Comparison of ENCODE assay signal across 20 cellular contexts in genomic region chr9:107387401-107387800, GRCh38.
DNase-seq lines count a peak whose midpoint lies in the region; ATAC-seq and TF ChIP-seq lines count a peak whose summit lies in the region.
"Had no signal": no experiment of that assay in that cellular context is flagged by ENCODE, and none has a peak within 500 bp of the region (broad histone marks: within the 10 kb centered on the region; RNA-seq: fewer than 3 reads in every experiment).

No MANE protein-coding gene starts in this region.

- peaks cover 40% of the 10 kb centered on the region for H3K4me1 Mint-ChIP-seq in MCF 10A (ENCODE audit: insufficient read depth, unreplicated experiment)
- H3K4me1 Mint-ChIP-seq: activated naive CD8-positive, alpha-beta T cell treated with anti-CD3 and anti-CD28 coated beads for 36 hours; immature natural killer cell; naive B cell; stimulated activated effector memory CD8-positive, alpha-beta T cell treated with anti-CD3 and anti-CD28 coated beads, Interleukin-12 subunit alpha, Interleukin-12 subunit beta, amount 100 ng/mL, for 72 hours had no signal

- H3K4me3 Mint-ChIP-seq in MCF 10A (ENCODE audit: unreplicated experiment) = peak overlapping the region; percentile 13
- H3K4me3 Mint-ChIP-seq: activated naive CD8-positive, alpha-beta T cell treated with anti-CD3 and anti-CD28 coated beads for 36 hours; immature natural killer cell; naive B cell; stimulated activated effector memory CD8-positive, alpha-beta T cell treated with anti-CD3 and anti-CD28 coated beads, Interleukin-12 subunit alpha, Interleukin-12 subunit beta, amount 100 ng/mL, for 72 hours had no signal

- in situ Hi-C loops in G401 (cut with HindIII; ENCODE audit: low sequenced_read_pairs) = no loop called here

- TF ChIP-seq CTCF in MCF 10A (IDR thresholded peaks at IDR 0.05; ENCODE audit: unreplicated experiment) = no peak

- H3K27me3 Mint-ChIP-seq in MCF 10A (ENCODE audit: insufficient read depth, unreplicated experiment) = no peaks in the 10 kb centered on the region
- H3K27me3 Mint-ChIP-seq: activated naive CD8-positive, alpha-beta T cell treated with anti-CD3 and anti-CD28 coated beads for 36 hours had no signal

- H3K27ac Mint-ChIP-seq in MCF 10A (ENCODE audit: low read depth, unreplicated experiment) = peak overlapping the region; percentile 52
- H3K27ac Mint-ChIP-seq: activated naive CD8-positive, alpha-beta T cell treated with anti-CD3 and anti-CD28 coated beads for 36 hours; immature natural killer cell; naive B cell; stimulated activated effector memory CD8-positive, alpha-beta T cell treated with anti-CD3 and anti-CD28 coated beads, Interleukin-12 subunit alpha, Interleukin-12 subunit beta, amount 100 ng/mL, for 72 hours had no signal

- no peaks in the 10 kb centered on the region for H3K9me3 Mint-ChIP-seq in MCF 10A (ENCODE audit: unreplicated experiment)
- H3K9me3 Mint-ChIP-seq: activated naive CD8-positive, alpha-beta T cell treated with anti-CD3 and anti-CD28 coated beads for 36 hours; immature natural killer cell; naive B cell; stimulated activated effector memory CD8-positive, alpha-beta T cell treated with anti-CD3 and anti-CD28 coated beads, Interleukin-12 subunit alpha, Interleukin-12 subunit beta, amount 100 ng/mL, for 72 hours had no signal

- CTCF ChIA-PET in MCF 10A (lab: Yijun Ruan, JAX) = interaction anchor here (0.6 to 1.2 kb wide), 5 partner anchors 10 to 1700 kb away, joined by 3 to 6 read pairs (median 4); no protein-coding TSS in a partner anchor

- ATAC-seq in left ventricle myocardium superior = peak; percentile 60
- ATAC-seq: activated CD4-positive, CD25-positive, alpha-beta regulatory T cell treated with anti-CD3 and anti-CD28 coated beads, Interleukin-2, amount 50 U/mL, for 24 hours; SK-N-SH treated with all-trans-retinoic acid at 6 μM for 48 hours; stimulated activated effector memory CD8-positive, alpha-beta T cell treated with anti-CD3 and anti-CD28 coated beads, Interleukin-12 subunit alpha, Interleukin-12 subunit beta, amount 100 ng/mL, for 72 hours had no signal

- no TSS peak for BruUV-seq in MCF 10A (replicated peaks; lab: Mats Ljungman, UMichigan)

- no peak overlapping the region for H3K4me3 ChIP-seq in skeletal muscle cell (ENCODE audit: low read depth, low read length)
- H3K4me3 ChIP-seq: transverse colon had no signal

- DNase-seq in G401 (ENCODE audit: low spot score) (peak; percentile 98), MCF 10A (ENCODE audit: unreplicated experiment) (peak; percentile 71), left ventricle myocardium superior (no peak), skeletal muscle cell (ENCODE audit: low read depth) (peak; percentile 49), HCEC 1CT (no peak), kidney glomerular epithelial cell (lab: John Stamatoyannopoulos, UW) (no peak), iPS-NIHi11 (ENCODE audit: low spot score) (no peak)
- no peak for DNase-seq in stimulated activated CD4-positive, alpha-beta T cell treated with anti-CD3 and anti-CD28 coated beads, Interleukin-2, amount 100 ng/mL, for 24 hours
- DNase-seq: activated CD8-positive, alpha-beta memory T cell treated with anti-CD3 and anti-CD28 coated beads for 24 hours; activated naive CD8-positive, alpha-beta T cell treated with anti-CD3 and anti-CD28 coated beads for 36 hours; brain microvascular endothelial cell; head of caudate nucleus; immature natural killer cell; naive B cell; NCI-H1694 treated with DMSO at 0.1 percent for 48 hours; T1000; transverse colon had no signal

- intact Hi-C loops in MCF 10A (cut with micrococcal nuclease) = no loop called here
- intact Hi-C loops in left ventricle myocardium superior (cut with micrococcal nuclease) = no loop called here

- POLR2A ChIA-PET in MCF 10A (lab: Yijun Ruan, JAX) = interaction anchor here (0.6 to 3.3 kb wide), 10 partner anchors 10 to 450 kb away, joined by 3 to 28 read pairs (median 4); no protein-coding TSS in a partner anchor

- H3K36me3 Mint-ChIP-seq in MCF 10A (ENCODE audit: insufficient read depth, unreplicated experiment) = peaks cover 7% of the 10 kb centered on the region
- H3K36me3 Mint-ChIP-seq: activated naive CD8-positive, alpha-beta T cell treated with anti-CD3 and anti-CD28 coated beads for 36 hours; immature natural killer cell; naive B cell; stimulated activated effector memory CD8-positive, alpha-beta T cell treated with anti-CD3 and anti-CD28 coated beads, Interleukin-12 subunit alpha, Interleukin-12 subunit beta, amount 100 ng/mL, for 72 hours had no signal

Comparison
In these comparisons a context has a peak if more than half of its experiments do, and no peak if none do; other contexts are left out.
1. DNase-seq: peak in G401 (single experiment), MCF 10A (single experiment) and skeletal muscle cell (single experiment); none in left ventricle myocardium superior (single experiment), HCEC 1CT (single experiment), stimulated activated CD4-positive, alpha-beta T cell treated with anti-CD3 and anti-CD28 coated beads, Interleukin-2, amount 100 ng/mL, for 24 hours (0 of 2), kidney glomerular epithelial cell (single experiment) and iPS-NIHi11 (single experiment).